Comparison of ENCODE assay signal across 5 cellular contexts in the genomic region with DNA sequence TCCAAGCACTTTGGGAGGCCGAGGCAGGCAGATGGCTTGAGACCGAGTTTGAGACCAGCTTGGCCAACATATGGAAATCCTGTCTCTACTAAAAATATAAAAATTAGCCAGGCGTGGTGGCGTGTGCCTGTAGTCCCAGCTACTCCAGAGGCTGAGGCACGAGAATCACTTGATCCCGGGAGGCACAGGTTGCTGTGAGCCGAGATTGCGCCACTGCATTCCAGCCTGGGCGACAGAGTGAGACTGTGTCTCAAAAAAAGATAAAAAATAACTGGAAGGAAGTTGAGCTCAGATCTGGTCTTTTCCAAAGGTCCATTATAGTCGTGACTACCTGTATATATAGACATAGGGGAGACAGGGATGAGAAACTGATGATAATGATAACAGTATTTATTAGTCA. TPM values are rescaled to one million over a fixed set of nuclear protein-coding genes. Genes with fewer than 3 reads are reported as not detected.
"Had no signal": no experiment of that assay in that cellular context is flagged by ENCODE, and none has a peak within 500 bp of the region (broad histone marks: within the 10 kb centered on the region; RNA-seq: fewer than 3 reads in every experiment).

No MANE protein-coding gene starts in this region.

RNA-seq across cellular contexts. Expression of a gene that starts 18.7 kb away (rescaled TPM):
- total RNA-seq: myocyte had no signal

RNA-seq across cellular contexts. Expression of a gene that starts 24.0 kb away (rescaled TPM):
- total RNA-seq: lung microvascular endothelial cell, myocyte, progenitor cell of endocrine pancreas had no signal
- polyA plus RNA-seq: neural cell had no signal

RNA-seq across cellular contexts. Expression of a gene that starts 28.1 kb away (rescaled TPM):
- polyA plus RNA-seq: naive thymus-derived CD4-positive, alpha-beta T cell; neural cell had no signal
